In genomic region chr6:127761084-127761483, GRCh38 we compare ENCODE assay signal across 20 cellular contexts.
"Had no signal": no experiment of that assay in that cellular context is flagged by ENCODE, and none has a peak within 500 bp of the region (broad histone marks: within the 10 kb centered on the region; RNA-seq: fewer than 3 reads in every experiment).

No MANE protein-coding gene starts in this region.

- H3K36me3 Mint-ChIP-seq: naive B cell had no signal

- H3K27me3 Mint-ChIP-seq: naive B cell, progenitor cell of endocrine pancreas had no signal

- H3K4me3 Mint-ChIP-seq: naive B cell had no signal

- H3K36me3 ChIP-seq: heart left ventricle, neutrophil, stomach, thoracic aorta, transverse colon had no signal

- H3K27ac ChIP-seq: coronary artery, heart left ventricle, neutrophil, stomach, thoracic aorta, transverse colon had no signal

- H3K4me1 Mint-ChIP-seq: naive B cell had no signal

- H3K9me3 ChIP-seq: neutrophil, stomach, thoracic aorta, transverse colon had no signal

- H3K27me3 ChIP-seq: heart left ventricle, neutrophil, stomach, transverse colon had no signal

- DNase-seq: effector CD4-positive, alpha-beta T cell; foreskin melanocyte; heart left ventricle; hippocampal formation; left colon; left ventricle myocardium superior; mesenchymal stem cell; naive B cell; right cardiac atrium; small intestine; stimulated activated CD4-positive, alpha-beta T cell treated with anti-CD3 and anti-CD28 coated beads, Interleukin-12 subunit alpha, Interleukin-12 subunit beta, amount 100 ng/mL, for 4 hours; stimulated activated naive CD4-positive, alpha-beta T cell; stomach; substantia nigra; transverse colon had no signal

- H3K27ac Mint-ChIP-seq: naive B cell, progenitor cell of endocrine pancreas had no signal

- H3K4me3 ChIP-seq: coronary artery, heart left ventricle, lung, stomach, thoracic aorta, transverse colon had no signal

- ATAC-seq: heart left ventricle, left colon, left ventricle myocardium superior, right cardiac atrium had no signal

- H3K4me1 ChIP-seq: heart left ventricle, stomach, transverse colon had no signal
